Comparison of ENCODE assay signal across 23 cellular contexts in genomic region chr12:15710860-15711510, GRCh38.
DNase-seq lines count a peak whose midpoint lies in the region; ATAC-seq, FAIRE-seq and TF ChIP-seq lines count a peak whose summit lies in the region.
"Had no signal": no experiment of that assay in that cellular context is flagged by ENCODE, and none has a peak within 500 bp of the region (broad histone marks: within the 10 kb centered on the region; RNA-seq: fewer than 3 reads in every experiment).

No MANE protein-coding gene starts in this region.

- H3K36me3 ChIP-seq in colonic mucosa, result no peaks in the 10 kb centered on the region
- no peaks in the 10 kb centered on the region for H3K36me3 ChIP-seq in tibial artery
- H3K36me3 ChIP-seq in suprapubic skin, result no peaks in the 10 kb centered on the region

- TF ChIP-seq CTCF in colonic mucosa (IDR thresholded peaks at IDR 0.05), result no peak
- TF ChIP-seq CTCF in tibial artery (IDR thresholded peaks at IDR 0.05), result no peak
- no peak for TF ChIP-seq CTCF in GM13976 (IDR thresholded peaks at IDR 0.05; ENCODE audit: borderline replicate concordance, control extremely low read depth, extremely low read depth, insufficient read depth, missing control alignments)
- no peak for TF ChIP-seq CTCF in suprapubic skin (IDR thresholded peaks at IDR 0.05)
- TF ChIP-seq CTCF in glutamatergic neuron (IDR thresholded peaks at IDR 0.05; ENCODE audit: partially characterized antibody, unreplicated experiment), result no peak

- peak; percentile 57 for FAIRE-seq in GM19239 (lab: Jason Lieb, UNC)
- FAIRE-seq: GM12891 had no signal

- H3K9ac ChIP-seq in colonic mucosa (ENCODE audit: low read depth in 2 of 2, low read length in 2 of 2), result peak overlapping the region in 1 of 2 donors; percentile 56

- H3K36me3 Mint-ChIP-seq in memory B cell (no peaks in the 10 kb centered on the region), glutamatergic neuron (ENCODE audit: unreplicated experiment) (no peaks in the 10 kb centered on the region)

- in situ Hi-C loops in GM13976 (cut with MboI; ENCODE audit: low sequenced_read_pairs, unreplicated experiment), result no loop called here

- H3K4me1 ChIP-seq in colonic mucosa, result no peaks in the 10 kb centered on the region
- peaks cover 0 to 98% (median 50%) of the 10 kb centered on the region in 4 donors for H3K4me1 ChIP-seq in tibial artery
- H3K4me1 ChIP-seq in suprapubic skin, result peaks cover 4% of the 10 kb centered on the region

- H3K9me3 ChIP-seq in colonic mucosa (no peaks in the 10 kb centered on the region), tibial artery (no peaks in the 10 kb centered on the region), suprapubic skin (no peaks in the 10 kb centered on the region)

- H3K4me3 Mint-ChIP-seq in memory B cell (no peak overlapping the region), glutamatergic neuron (ENCODE audit: unreplicated experiment) (no peak overlapping the region)
- H3K4me3 Mint-ChIP-seq: H9 had no signal

- H3K4me3 ChIP-seq in colonic mucosa (no peak overlapping the region), tibial artery (no peak overlapping the region), suprapubic skin (no peak overlapping the region)

- H3K27ac Mint-ChIP-seq in memory B cell, result no peak overlapping the region
- no peak overlapping the region for H3K27ac Mint-ChIP-seq in glutamatergic neuron (ENCODE audit: unreplicated experiment)
- H3K27ac Mint-ChIP-seq: H9 had no signal

- no peaks in the 10 kb centered on the region for H3K9me3 Mint-ChIP-seq in memory B cell
- H3K9me3 Mint-ChIP-seq in glutamatergic neuron (ENCODE audit: unreplicated experiment), result peaks cover 1% of the 10 kb centered on the region
- H3K9me3 Mint-ChIP-seq: H9 had no signal

- no peak for TF ChIP-seq EP300 in suprapubic skin (IDR thresholded peaks at IDR 0.05)

- peak overlapping the region; percentile 88 for H3K27ac ChIP-seq in colonic mucosa
- peak overlapping the region; percentile 29 to 47 for H3K27ac ChIP-seq in tibial artery
- no peak overlapping the region for H3K27ac ChIP-seq in suprapubic skin
- H3K27ac ChIP-seq: C4-2B, RWPE1 had no signal

- intact Hi-C loops in colonic mucosa (cut with DNase I), result loop anchor here (10.0 kb wide), 1 partner anchor 74 kb away; the partner anchor contains the start of gene EPS8
- intact Hi-C loops in tibial artery (cut with DNase I; ENCODE audit: low total_unique reads), result no loop called here

- H3K27me3 ChIP-seq in colonic mucosa (no peaks in the 10 kb centered on the region), tibial artery (no peaks in the 10 kb centered on the region), suprapubic skin (no peaks in the 10 kb centered on the region)

- no peak for TF ChIP-seq POLR2A in suprapubic skin (IDR thresholded peaks at IDR 0.05)

- no peaks in the 10 kb centered on the region for H3K4me1 Mint-ChIP-seq in memory B cell
- no peaks in the 10 kb centered on the region for H3K4me1 Mint-ChIP-seq in glutamatergic neuron (ENCODE audit: low read depth, unreplicated experiment)

- DNase-seq in GM19239 (ENCODE audit: insufficient read length, low spot score) (no peak), colonic mucosa (no peak), memory B cell (ENCODE audit: low spot score in 2 of 2) (no peak), tibial artery (no peak), GM13976 (ENCODE audit: low spot score) (no peak), SIG-M5 (lab: John Stamatoyannopoulos, UW) (no peak), suprapubic skin (ENCODE audit: low spot score in 2 of 2) (no peak), glutamatergic neuron (no peak)
- DNase-seq: AML-193, DMS 273 treated with DMSO at 0.1 percent for 48 hours, GDM1, H9, KBM-7, MV-4-11, NCI-H1417 treated with DMSO at 0.1 percent for 48 hours, NCI-H1930, NCI-H226, NCI-H524, NCI-H82, OCI-M1 had no signal

- H3K27me3 Mint-ChIP-seq in memory B cell, result no peaks in the 10 kb centered on the region
- H3K27me3 Mint-ChIP-seq in glutamatergic neuron (ENCODE audit: unreplicated experiment), result no peaks in the 10 kb centered on the region

- 91% methylated on average over 4 of the region's 4 CpGs for WGBS in suprapubic skin

- peak; percentile 37 for ATAC-seq in memory B cell (ENCODE audit: low read depth)
